In genomic region chr20:33667245-33668086, GRCh38 we compare ENCODE assay signal across 8 cellular contexts. TPM values are rescaled to one million over a fixed set of nuclear protein-coding genes. Genes with fewer than 3 reads are reported as not detected.
A peak's percentile ranks its signal among the peaks of the same experiment; 100 is the strongest.
DNase-seq lines count a peak whose midpoint lies in the region; ATAC-seq and TF ChIP-seq lines count a peak whose summit lies in the region.

No MANE protein-coding gene starts in this region.

- intact Hi-C loops in PC-9 (cut with micrococcal nuclease; ENCODE audit: unreplicated experiment), result loop anchor here (1.0 to 10.0 kb wide), 5 partner anchors 210 to 571 kb away; partner anchors contain the start of gene RALY

- peaks cover 5 to 6% of the 10 kb centered on the region in 2 donors for H3K36me3 Mint-ChIP-seq in activated naive CD4-positive, alpha-beta T cell treated with anti-CD3 and anti-CD28 coated beads, Interleukin-2, amount 50 U/mL, for 72 hours

- peak; percentile 80 for DNase-seq in NCI-H2029 (lab: John Stamatoyannopoulos, UW)
- no peak for DNase-seq in NCI-H2029 treated with DMSO at 0.1 percent for 48 hours (lab: John Stamatoyannopoulos, UW)
- peak; percentile 66 to 88 for DNase-seq in PC-9
- peak; percentile 85 to 87 for DNase-seq in activated naive CD4-positive, alpha-beta T cell treated with anti-CD3 and anti-CD28 coated beads, Interleukin-2, amount 50 U/mL, for 72 hours (ENCODE audit: low spot score in 2 of 2)
- peak; percentile 28 for DNase-seq in germinal center (ENCODE audit: low spot score)
- DNase-seq in SKM-1 treated with dmso at 0.1 percent for 144 hours (lab: John Stamatoyannopoulos, UW; ENCODE audit: unreplicated experiment), result no peak

- H3K4me1 ChIP-seq in PC-9 (replicated peaks; ENCODE audit: insufficient read depth) (peaks cover 40% of the 10 kb centered on the region; the same call in 1 of the 2 replicates), parathyroid adenoma (peaks cover 21% of the 10 kb centered on the region)

- peak overlapping the region in 1 of 2 donors; percentile 92 for H3K27ac Mint-ChIP-seq in activated naive CD4-positive, alpha-beta T cell treated with anti-CD3 and anti-CD28 coated beads, Interleukin-2, amount 50 U/mL, for 72 hours

- ATAC-seq in HG03025 (IDR thresholded peaks at IDR 0.05; ENCODE audit: low FRiP score, unreplicated experiment), result peak; percentile 15
- peak; percentile 19 to 23 for ATAC-seq in activated naive CD4-positive, alpha-beta T cell treated with anti-CD3 and anti-CD28 coated beads, Interleukin-2, amount 50 U/mL, for 72 hours

- no peaks in the 10 kb centered on the region for H4K20me1 ChIP-seq in PC-9 (ENCODE audit: insufficient read depth)

- H2AFZ ChIP-seq in PC-9 (peak overlapping the region; percentile 78), parathyroid adenoma (peak overlapping the region; percentile 98)

- peaks cover 50% of the 10 kb centered on the region for H3F3A ChIP-seq in PC-9 (ENCODE audit: insufficient read depth, low read depth)

- H3K9me3 ChIP-seq in PC-9 (ENCODE audit: insufficient read depth, low read depth) (no peaks in the 10 kb centered on the region), parathyroid adenoma (ENCODE audit: control insufficient read depth, low read length) (no peaks in the 10 kb centered on the region)

- H3K79me2 ChIP-seq in PC-9 (ENCODE audit: low read depth) (peaks cover 22% of the 10 kb centered on the region), parathyroid adenoma (no peaks in the 10 kb centered on the region)

- H3K36me3 ChIP-seq in PC-9 (ENCODE audit: low read depth), result 0 out of 2 replicates have a peak, but pooled peaks cover 6% of the 10 kb centered on the region
- H3K36me3 ChIP-seq in parathyroid adenoma (ENCODE audit: control insufficient read depth, insufficient read depth, low read length), result no peaks in the 10 kb centered on the region

- POLR2A ChIA-PET in PC-9 (lab: Charles Lee; ENCODE audit: unreplicated experiment), result interaction anchor here (0.5 to 0.6 kb wide), 5 partner anchors 10 to 454 kb away, joined by 3 to 5 read pairs (median 4); no protein-coding TSS in a partner anchor

- no peaks in the 10 kb centered on the region for H3K9me3 Mint-ChIP-seq in activated naive CD4-positive, alpha-beta T cell treated with anti-CD3 and anti-CD28 coated beads, Interleukin-2, amount 50 U/mL, for 72 hours

- H3K4me2 ChIP-seq in PC-9 (peak overlapping the region; percentile 82), parathyroid adenoma (ENCODE audit: low read length) (peak overlapping the region; percentile 70)

- H3K4me3 ChIP-seq in PC-9 (peak overlapping the region; percentile 62), parathyroid adenoma (ENCODE audit: low read depth, low read length) (peak overlapping the region; percentile 44)

- no TSS peak for BruUV-seq in PC-9 (replicated peaks; lab: Mats Ljungman, UMichigan)

- no peak overlapping the region for H3K9ac ChIP-seq in parathyroid adenoma

- H3K9me2 ChIP-seq in PC-9 (ENCODE audit: insufficient read depth), result no peaks in the 10 kb centered on the region

- TF ChIP-seq CTCF in PC-9 (conservative IDR thresholded peaks at IDR 0.05) (no peak; the same call in 1 of the 2 replicates), parathyroid adenoma (IDR thresholded peaks at IDR 0.05) (no peak)

- H3K27me3 ChIP-seq in PC-9 (ENCODE audit: insufficient read depth, low read depth) (no peaks in the 10 kb centered on the region), parathyroid adenoma (ENCODE audit: control insufficient read depth, insufficient read depth, low read length) (no peaks in the 10 kb centered on the region)

- CTCF ChIA-PET in PC-9 (lab: Charles Lee), result interaction anchor here (0.6 to 1.0 kb wide), 5 partner anchors 18 to 405 kb away, joined by 3 to 9 read pairs (median 3); partner anchors contain the start of gene CBFA2T2

- H3K27ac ChIP-seq in PC-9 (peak overlapping the region; percentile 14), parathyroid adenoma (peak overlapping the region; percentile 80)

RNA-seq across cellular contexts. Expression of gene ACTL10, which starts 0.7 kb away (rescaled TPM):
- 0.85 and 1.0 TPM in 2 replicates for total RNA-seq in PC-9 (2021)
- 1 to 10 TPM; 1.2 to 2.4 TPM for total RNA-seq in activated naive CD4-positive, alpha-beta T cell treated with anti-CD3 and anti-CD28 coated beads, Interleukin-2, amount 50 U/mL, for 72 hours

RNA-seq across cellular contexts. Expression of gene C20orf144, which starts 5.3 kb away (rescaled TPM):
- total RNA-seq in PC-9 (2021), result 0.18 and 0.20 TPM in 2 replicates
- under 1 TPM; 0.23 to 0.43 TPM for total RNA-seq in activated naive CD4-positive, alpha-beta T cell treated with anti-CD3 and anti-CD28 coated beads, Interleukin-2, amount 50 U/mL, for 72 hours

RNA-seq across cellular contexts. Expression of gene NECAB3, which starts 6.8 kb away (rescaled TPM):
- total RNA-seq in PC-9 (2021), result 72.1 and 77.7 TPM in 2 replicates
- total RNA-seq in activated naive CD4-positive, alpha-beta T cell treated with anti-CD3 and anti-CD28 coated beads, Interleukin-2, amount 50 U/mL, for 72 hours, result 10 to 100 TPM; 24.5 to 43.0 TPM

RNA-seq across cellular contexts. Expression of gene E2F1, which starts 18.7 kb away (rescaled TPM):
- total RNA-seq in PC-9 (2021), result 31.5 and 31.6 TPM in 2 replicates
- 10 to 100 TPM; 62.4 to 76.4 TPM for total RNA-seq in activated naive CD4-positive, alpha-beta T cell treated with anti-CD3 and anti-CD28 coated beads, Interleukin-2, amount 50 U/mL, for 72 hours

RNA-seq across cellular contexts. Expression of gene PXMP4, which starts 52.6 kb away (rescaled TPM):
- 12.2 and 19.1 TPM in 2 replicates for total RNA-seq in PC-9 (2021)
- total RNA-seq in activated naive CD4-positive, alpha-beta T cell treated with anti-CD3 and anti-CD28 coated beads, Interleukin-2, amount 50 U/mL, for 72 hours, result 10 to 100 TPM; 10.3 to 12.5 TPM

Comparison
In these comparisons a context has a peak if more than half of its experiments do, and no peak if none do; other contexts are left out.
1. DNase-seq: peak in NCI-H2029 (single experiment), PC-9 (2 of 2), activated naive CD4-positive, alpha-beta T cell treated with anti-CD3 and anti-CD28 coated beads, Interleukin-2, amount 50 U/mL, for 72 hours (2 of 2) and germinal center (single experiment); none in NCI-H2029 treated with DMSO at 0.1 percent for 48 hours (single experiment) and SKM-1 treated with dmso at 0.1 percent for 144 hours (single experiment).